In genomic region chr2:61763605-61764034, GRCh38 we compare ENCODE assay signal across 1 cellular context.
TF ChIP-seq lines count a peak whose summit lies in the region.

No MANE protein-coding gene starts in this region.

TF ChIP-seq in HepG2, 621 proteins besides CTCF, POLR2A, EP300 and RAD21 (continued from another document and continues in another):
- no peak for TF ChIP-seq NPAS2 (CRISPR knock-in tag; IDR thresholded peaks at IDR 0.05; ENCODE audit: borderline replicate concordance)
- no peak for TF ChIP-seq NR2F2 (IDR thresholded peaks at IDR 0.05; ENCODE audit: borderline replicate concordance, low read depth)
- no peak for TF ChIP-seq RCOR2 (CRISPR knock-in tag; IDR thresholded peaks at IDR 0.05)
- no peak for TF ChIP-seq ZNF260 (CRISPR knock-in tag; IDR thresholded peaks at IDR 0.05; ENCODE audit: borderline replicate concordance, low read depth)
- TF ChIP-seq ZBTB26 (CRISPR knock-in tag; IDR thresholded peaks at IDR 0.05; ENCODE audit: borderline replicate concordance) = no peak
- TF ChIP-seq ZMYM3 (CRISPR knock-in tag; IDR thresholded peaks at IDR 0.05) = no peak
- no peak for TF ChIP-seq ZNF431 (CRISPR knock-in tag; IDR thresholded peaks at IDR 0.05; ENCODE audit: borderline replicate concordance, low read depth)
- TF ChIP-seq SAFB2 (CRISPR knock-in tag; IDR thresholded peaks at IDR 0.05; ENCODE audit: borderline replicate concordance, low read depth) = no peak; the same call in 1 of the 2 replicates
- TF ChIP-seq ZNF740 (CRISPR knock-in tag; IDR thresholded peaks at IDR 0.05) = no peak
- no peak for TF ChIP-seq ZNF407 (CRISPR knock-in tag; IDR thresholded peaks at IDR 0.05; ENCODE audit: not compliant biosample characterization)
- TF ChIP-seq NFKBIZ (CRISPR knock-in tag; IDR thresholded peaks at IDR 0.05) = no peak
- TF ChIP-seq MIER2 (CRISPR knock-in tag; IDR thresholded peaks at IDR 0.05) = 0 out of 2 replicates have a peak, but pooled peaks have one; percentile 12
- TF ChIP-seq SP140L (CRISPR knock-in tag; IDR thresholded peaks at IDR 0.05; ENCODE audit: borderline replicate concordance) = peak; percentile 18; the same call in 1 of the 2 replicates
- TF ChIP-seq PHF5A (CRISPR knock-in tag; IDR thresholded peaks at IDR 0.05; ENCODE audit: low read depth, unreplicated experiment) = no peak
- no peak for TF ChIP-seq ELK4 (CRISPR knock-in tag; IDR thresholded peaks at IDR 0.05; ENCODE audit: borderline replicate concordance)
- TF ChIP-seq ZNF430 (CRISPR knock-in tag; IDR thresholded peaks at IDR 0.05) = 0 out of 2 replicates have a peak, but pooled peaks have one; percentile 21
- TF ChIP-seq ZNF354B (CRISPR knock-in tag; IDR thresholded peaks at IDR 0.05) = no peak; the same call in 1 of the 2 replicates
- TF ChIP-seq FUBP1 (CRISPR knock-in tag; IDR thresholded peaks at IDR 0.05; ENCODE audit: borderline replicate concordance) = no peak
- no peak for TF ChIP-seq SUZ12 (IDR thresholded peaks at IDR 0.05; ENCODE audit: low read depth, low read length)
- no peak for TF ChIP-seq ZNF432 (CRISPR knock-in tag; IDR thresholded peaks at IDR 0.05; ENCODE audit: borderline replicate concordance)
- no peak; the same call in 1 of the 2 replicates for TF ChIP-seq ATF1 (CRISPR knock-in tag; IDR thresholded peaks at IDR 0.05)
- no peak for TF ChIP-seq ZNF558 (CRISPR knock-in tag; IDR thresholded peaks at IDR 0.05; ENCODE audit: borderline replicate concordance)
- TF ChIP-seq ZC3H13 (CRISPR knock-in tag; IDR thresholded peaks at IDR 0.05) = no peak
- TF ChIP-seq KAT7 (CRISPR knock-in tag; IDR thresholded peaks at IDR 0.05; ENCODE audit: borderline replicate concordance) = no peak
- no peak for TF ChIP-seq ISX (CRISPR knock-in tag; conservative IDR thresholded peaks at IDR 0.05)
- TF ChIP-seq ZNF496 (CRISPR knock-in tag; IDR thresholded peaks at IDR 0.05; ENCODE audit: insufficient replicate concordance) = no peak
- no peak for TF ChIP-seq ATRX (CRISPR knock-in tag; IDR thresholded peaks at IDR 0.05; ENCODE audit: borderline replicate concordance)
- no peak for TF ChIP-seq ZNF841 (CRISPR knock-in tag; IDR thresholded peaks at IDR 0.05; ENCODE audit: borderline replicate concordance)
- no peak for TF ChIP-seq ZBTB42 (CRISPR knock-in tag; IDR thresholded peaks at IDR 0.05)
- no peak for TF ChIP-seq DNMT3B (CRISPR knock-in tag; conservative IDR thresholded peaks at IDR 0.05)
- no peak for TF ChIP-seq ZBTB7A (CRISPR knock-in tag; IDR thresholded peaks at IDR 0.05)
- TF ChIP-seq BRD4 (CRISPR knock-in tag; IDR thresholded peaks at IDR 0.05) = no peak
- no peak for TF ChIP-seq ZMYM2 (CRISPR knock-in tag; IDR thresholded peaks at IDR 0.05)
- no peak for TF ChIP-seq ZNF572 (CRISPR knock-in tag; IDR thresholded peaks at IDR 0.05)
- TF ChIP-seq TCF7 (IDR thresholded peaks at IDR 0.05; ENCODE audit: low read depth) = no peak
- TF ChIP-seq FOXC1 (CRISPR knock-in tag; IDR thresholded peaks at IDR 0.05; ENCODE audit: borderline replicate concordance) = 0 out of 2 replicates have a peak, but pooled peaks have one; percentile 22
- TF ChIP-seq EZH2 (conservative IDR thresholded peaks at IDR 0.05; ENCODE audit: low read depth, low read length) = no peak
- 0 out of 2 replicates have a peak, but pooled peaks have one; percentile 5 for TF ChIP-seq MTF2 (CRISPR knock-in tag; IDR thresholded peaks at IDR 0.05; ENCODE audit: borderline replicate concordance)
- TF ChIP-seq YEATS2 (CRISPR knock-in tag; IDR thresholded peaks at IDR 0.05; ENCODE audit: borderline replicate concordance) = no peak
- TF ChIP-seq XBP1 (CRISPR knock-in tag; IDR thresholded peaks at IDR 0.05) = no peak
- TF ChIP-seq PRPF4 (IDR thresholded peaks at IDR 0.05; ENCODE audit: low read depth, low read length, poor library complexity, severe bottlenecking) = no peak
- 0 out of 2 replicates have a peak, but pooled peaks have one; percentile 13 for TF ChIP-seq HDAC2 (CRISPR knock-in tag; IDR thresholded peaks at IDR 0.05)
- TF ChIP-seq ZNF549 (CRISPR knock-in tag; IDR thresholded peaks at IDR 0.05) = no peak
- TF ChIP-seq SP2 (CRISPR knock-in tag; IDR thresholded peaks at IDR 0.05) = peak; percentile 1; the same call in 1 of the 2 replicates
- TF ChIP-seq BRF2 (CRISPR knock-in tag; IDR thresholded peaks at IDR 0.05) = no peak; the same call in 1 of the 2 replicates
- no peak for TF ChIP-seq ZNF543 (CRISPR knock-in tag; IDR thresholded peaks at IDR 0.05)
- no peak for TF ChIP-seq ZNF7 (CRISPR knock-in tag; IDR thresholded peaks at IDR 0.05)
- no peak; the same call in 1 of the 2 replicates for TF ChIP-seq DZIP1 (CRISPR knock-in tag; IDR thresholded peaks at IDR 0.05)
- no peak for TF ChIP-seq RFX3 (CRISPR knock-in tag; IDR thresholded peaks at IDR 0.05)
- no peak for TF ChIP-seq MAZ (IDR thresholded peaks at IDR 0.05; ENCODE audit: borderline replicate concordance, low read depth, low read length)
- no peak for TF ChIP-seq MAZ (CRISPR knock-in tag; IDR thresholded peaks at IDR 0.05; ENCODE audit: low read depth)
- no peak for TF ChIP-seq ZFP62 (CRISPR knock-in tag; IDR thresholded peaks at IDR 0.05)
- TF ChIP-seq CHD4 (IDR thresholded peaks at IDR 0.05; ENCODE audit: borderline replicate concordance, low read length) = no peak
